27 cellular contexts compared by ENCODE assay signal in the genomic region with DNA sequence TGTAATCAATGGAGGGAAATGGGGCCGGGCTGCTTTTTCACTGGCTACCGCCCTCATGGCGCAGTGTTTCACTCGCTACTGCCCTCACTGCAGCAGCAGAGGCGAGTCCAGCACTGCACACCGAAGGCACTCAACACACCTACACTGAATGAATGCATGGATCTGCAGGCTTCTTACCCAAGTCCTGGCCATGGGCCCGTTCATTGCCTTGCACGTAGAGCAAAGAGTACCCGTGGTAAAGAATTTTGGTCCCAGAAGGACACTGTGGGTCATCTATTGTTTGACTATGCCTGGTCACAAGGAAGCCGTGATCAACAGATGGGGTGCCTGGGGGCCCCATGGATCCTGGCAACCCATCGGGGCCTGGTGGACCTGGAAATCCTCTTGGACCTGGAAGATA.
"Had no signal": no experiment of that assay in that cellular context is flagged by ENCODE, and none has a peak within 500 bp of the region (broad histone marks: within the 10 kb centered on the region; RNA-seq: fewer than 3 reads in every experiment).

No MANE protein-coding gene starts in this region.

- H3K27ac Mint-ChIP-seq: activated CD4-positive, alpha-beta memory T cell treated with anti-CD3 and anti-CD28 coated beads for 36 hours; activated CD4-positive, alpha-beta T cell treated with anti-CD3 and anti-CD28 coated beads, Interleukin-2, amount 10 ng/mL, durations not matched to agents 7 days and 5 days; activated naive CD4-positive, alpha-beta T cell treated with anti-CD3 and anti-CD28 coated beads for 36 hours; activated naive CD8-positive, alpha-beta T cell; activated T-helper 17 cell treated with anti-CD3 and anti-CD28 coated beads, Interleukin-2, amount 50 U/mL, for 72 hours; T-helper 17 cell had no signal

- DNase-seq: activated CD4-positive, alpha-beta memory T cell treated with anti-CD3 and anti-CD28 coated beads for 36 hours; activated CD4-positive, alpha-beta T cell treated with anti-CD3 and anti-CD28 coated beads, Interleukin-2, amount 10 ng/mL, durations not matched to agents 7 days and 5 days; activated CD4-positive, CD25-positive, alpha-beta regulatory T cell; activated CD8-positive, alpha-beta memory T cell treated with anti-CD3 and anti-CD28 coated beads for 24 hours; activated gamma-delta T cell; activated naive CD4-positive, alpha-beta T cell treated with anti-CD3 and anti-CD28 coated beads for 36 hours; activated T-cell treated with anti-CD3 and anti-CD28 coated beads, Interleukin-2, amount 50 U/mL, for 4 hours; amygdala; KG1; NCI-H1092; NCI-H1417; NCI-H1930; NCI-H2171; NCI-H226; NCI-H526; NCI-H774; Peyer's patch; Right ventricle myocardium superior; SJCRH30; T-helper 17 cell; T-helper 9 cell had no signal

- H3K9me3 ChIP-seq: Peyer's patch, SJCRH30 had no signal

- H3K27ac ChIP-seq: Peyer's patch, RWPE1, SJCRH30, VCaP had no signal

- H3K4me3 Mint-ChIP-seq: activated CD4-positive, alpha-beta memory T cell treated with anti-CD3 and anti-CD28 coated beads for 36 hours; activated CD4-positive, alpha-beta T cell treated with anti-CD3 and anti-CD28 coated beads, Interleukin-2, amount 10 ng/mL, durations not matched to agents 7 days and 5 days; activated naive CD4-positive, alpha-beta T cell treated with anti-CD3 and anti-CD28 coated beads for 36 hours; activated naive CD8-positive, alpha-beta T cell; activated T-cell treated with anti-CD3 and anti-CD28 coated beads, Interleukin-2, amount 50 U/mL, for 4 hours; activated T-helper 17 cell treated with anti-CD3 and anti-CD28 coated beads, Interleukin-2, amount 50 U/mL, for 72 hours; brain; T-helper 17 cell had no signal

- H3K4me1 ChIP-seq: Peyer's patch, SJCRH30 had no signal

- FAIRE-seq: astrocyte had no signal

- H3K9me3 Mint-ChIP-seq: activated CD4-positive, alpha-beta memory T cell treated with anti-CD3 and anti-CD28 coated beads for 36 hours; activated CD4-positive, alpha-beta T cell treated with anti-CD3 and anti-CD28 coated beads, Interleukin-2, amount 10 ng/mL, durations not matched to agents 7 days and 5 days; activated naive CD4-positive, alpha-beta T cell treated with anti-CD3 and anti-CD28 coated beads for 36 hours; activated T-cell treated with anti-CD3 and anti-CD28 coated beads, Interleukin-2, amount 50 U/mL, for 4 hours; activated T-helper 17 cell treated with anti-CD3 and anti-CD28 coated beads, Interleukin-2, amount 50 U/mL, for 72 hours; brain had no signal

- H3K27me3 ChIP-seq: Peyer's patch, SJCRH30 had no signal

- H3K27me3 Mint-ChIP-seq: brain had no signal

- H3K4me3 ChIP-seq: Peyer's patch, SJCRH30 had no signal

- H3K36me3 Mint-ChIP-seq: activated CD4-positive, alpha-beta memory T cell treated with anti-CD3 and anti-CD28 coated beads for 36 hours; activated naive CD8-positive, alpha-beta T cell had no signal
